ENCODE assay signal across 28 cellular contexts in genomic region chr19:18815673-18816072, GRCh38. TPM values are rescaled to one million over a fixed set of nuclear protein-coding genes. Genes with fewer than 3 reads are reported as not detected.
"Had no signal": no experiment of that assay in that cellular context is flagged by ENCODE, and none has a peak within 500 bp of the region (broad histone marks: within the 10 kb centered on the region; RNA-seq: fewer than 3 reads in every experiment).

No MANE protein-coding gene starts in this region.

- H3K4me1 Mint-ChIP-seq: activated CD4-positive, alpha-beta T cell treated with anti-CD3 and anti-CD28 coated beads, Interleukin-2, amount 10 ng/mL, durations not matched to agents 24 days and 14 days; activated naive CD4-positive, alpha-beta T cell treated with anti-CD3 and anti-CD28 coated beads, Interleukin-2, amount 10 ng/mL, durations not matched to agents 7 days and 5 days; activated naive CD8-positive, alpha-beta T cell treated with anti-CD3 and anti-CD28 coated beads, Interleukin-2, amount 50 U/mL, for 24 hours had no signal

- H3K27me3 Mint-ChIP-seq: activated CD8-positive, alpha-beta T cell treated with anti-CD3 and anti-CD28 coated beads for 36 hours had no signal

- H3K27me3 ChIP-seq: MG63 had no signal

- H3K27ac Mint-ChIP-seq: activated CD4-positive, alpha-beta T cell treated with anti-CD3 and anti-CD28 coated beads, Interleukin-2, amount 10 ng/mL, durations not matched to agents 24 days and 14 days; activated CD8-positive, alpha-beta T cell treated with anti-CD3 and anti-CD28 coated beads for 36 hours; activated naive CD4-positive, alpha-beta T cell treated with anti-CD3 and anti-CD28 coated beads, Interleukin-2, amount 10 ng/mL, durations not matched to agents 7 days and 5 days; activated naive CD8-positive, alpha-beta T cell; activated naive CD8-positive, alpha-beta T cell treated with anti-CD3 and anti-CD28 coated beads, Interleukin-2, amount 50 U/mL, for 24 hours; activated T-cell treated with anti-CD3 and anti-CD28 coated beads, Interleukin-2, amount 50 U/mL, for 24 hours had no signal

- H3K36me3 ChIP-seq: cardiac muscle cell, MG63 had no signal

- H3K36me3 Mint-ChIP-seq: activated naive CD4-positive, alpha-beta T cell treated with anti-CD3 and anti-CD28 coated beads, Interleukin-2, amount 10 ng/mL, durations not matched to agents 7 days and 5 days; activated naive CD8-positive, alpha-beta T cell had no signal

- H3K4me3 ChIP-seq: cardiac muscle cell, MG63 had no signal

- H3K27ac ChIP-seq: cardiac muscle cell had no signal

- H3K9me3 Mint-ChIP-seq: activated CD4-positive, alpha-beta T cell treated with anti-CD3 and anti-CD28 coated beads, Interleukin-2, amount 10 ng/mL, durations not matched to agents 24 days and 14 days; activated CD8-positive, alpha-beta T cell treated with anti-CD3 and anti-CD28 coated beads for 36 hours; activated naive CD4-positive, alpha-beta T cell treated with anti-CD3 and anti-CD28 coated beads, Interleukin-2, amount 10 ng/mL, durations not matched to agents 7 days and 5 days; activated naive CD8-positive, alpha-beta T cell treated with anti-CD3 and anti-CD28 coated beads, Interleukin-2, amount 50 U/mL, for 24 hours; activated T-cell treated with anti-CD3 and anti-CD28 coated beads, Interleukin-2, amount 50 U/mL, for 24 hours had no signal

- ATAC-seq: activated CD8-positive, alpha-beta T cell treated with anti-CD3 and anti-CD28 coated beads for 36 hours; activated naive CD8-positive, alpha-beta T cell treated with anti-CD3 and anti-CD28 coated beads, Interleukin-2, amount 50 U/mL, for 24 hours; Panc1 had no signal

- H3K9me3 ChIP-seq: MG63 had no signal

- H3K4me3 Mint-ChIP-seq: activated CD4-positive, alpha-beta T cell treated with anti-CD3 and anti-CD28 coated beads, Interleukin-2, amount 10 ng/mL, durations not matched to agents 24 days and 14 days; activated CD8-positive, alpha-beta T cell treated with anti-CD3 and anti-CD28 coated beads for 36 hours; activated naive CD4-positive, alpha-beta T cell treated with anti-CD3 and anti-CD28 coated beads, Interleukin-2, amount 10 ng/mL, durations not matched to agents 7 days and 5 days; activated naive CD8-positive, alpha-beta T cell; activated naive CD8-positive, alpha-beta T cell treated with anti-CD3 and anti-CD28 coated beads, Interleukin-2, amount 50 U/mL, for 24 hours; activated T-cell treated with anti-CD3 and anti-CD28 coated beads, Interleukin-2, amount 50 U/mL, for 24 hours had no signal

- DNase-seq: activated CD4-positive, alpha-beta T cell treated with anti-CD3 and anti-CD28 coated beads, Interleukin-2, amount 10 ng/mL, durations not matched to agents 24 days and 14 days; activated CD4-positive, alpha-beta T cell treated with anti-CD3 and anti-CD28 coated beads, Interleukin-2, amount 50 U/mL, for 4 hours; activated CD8-positive, alpha-beta T cell treated with anti-CD3 and anti-CD28 coated beads for 36 hours; activated naive CD4-positive, alpha-beta T cell treated with anti-CD3 and anti-CD28 coated beads, Interleukin-2, amount 10 ng/mL, durations not matched to agents 7 days and 5 days; activated naive CD8-positive, alpha-beta T cell treated with anti-CD3 and anti-CD28 coated beads, Interleukin-2, amount 50 U/mL, for 24 hours; activated T-cell treated with anti-CD3 and anti-CD28 coated beads, Interleukin-2, amount 50 U/mL, for 24 hours; amniotic stem cell; aorta; Kasumi-1; KG1; MG63; NCI-H1048; NCI-H1105 treated with DMSO at 0.1 percent for 48 hours; NCI-H1436; NCI-H1694; NCI-H1930; NCI-H2081 treated with DMSO at 0.1 percent for 48 hours; NCI-H345; NCI-H524 treated with DMSO at 0.1 percent for 48 hours; Right ventricle myocardium superior; SW 1271; T-helper 1 cell; T-helper 2 cell; T-helper 9 cell had no signal

RNA-seq across cellular contexts. Expression of gene COMP, which starts 24.6 kb away (rescaled TPM):
- total RNA-seq: activated CD4-positive, alpha-beta T cell treated with anti-CD3 and anti-CD28 coated beads, Interleukin-2, amount 10 ng/mL, durations not matched to agents 24 days and 14 days; activated CD8-positive, alpha-beta T cell treated with anti-CD3 and anti-CD28 coated beads for 36 hours; NCI-H460; Right ventricle myocardium superior had no signal
